In the genomic region with DNA sequence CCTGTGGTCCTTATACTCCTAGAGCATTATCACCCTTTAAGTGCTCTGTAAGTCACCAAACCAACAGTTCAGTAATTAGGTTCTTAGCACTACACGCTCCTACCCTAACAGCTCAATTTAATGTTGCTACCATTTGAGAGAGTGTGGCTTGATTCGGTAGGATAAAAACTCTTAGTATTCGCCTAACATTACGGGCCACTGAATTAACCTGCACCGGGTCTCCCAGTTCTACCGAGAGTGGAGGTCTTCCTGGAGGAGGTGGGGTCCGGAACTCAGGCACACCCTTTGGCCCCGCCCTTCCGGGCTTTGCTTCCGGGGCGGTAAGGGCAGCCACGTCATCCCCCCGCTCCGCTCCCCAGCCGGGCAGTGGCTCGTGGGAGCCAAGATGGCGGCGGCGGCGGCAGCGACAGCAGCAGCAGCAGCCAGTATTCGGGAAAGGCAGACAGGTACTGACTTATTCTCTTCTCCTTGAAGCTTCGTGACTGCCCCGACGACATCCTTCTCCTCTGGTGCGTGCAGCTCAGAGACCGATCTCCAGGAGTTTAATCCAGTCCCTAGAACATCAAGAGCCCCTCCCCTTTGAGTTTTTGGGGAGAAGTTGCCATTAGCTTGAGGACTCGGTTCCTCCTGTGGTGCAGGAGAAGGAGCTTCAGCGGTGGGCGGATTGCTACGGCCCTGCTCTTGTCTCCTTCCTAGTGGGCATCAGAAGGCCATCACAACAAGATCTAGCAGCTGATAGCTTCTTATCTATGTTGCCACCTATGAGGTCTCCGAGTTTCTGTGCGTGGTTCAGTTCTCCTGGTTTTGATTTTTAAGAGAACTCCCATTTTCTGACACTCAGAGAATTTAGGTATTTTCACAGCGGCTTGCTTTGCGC, we compare ENCODE assay signal across 1 cellular context.
TF ChIP-seq lines count a peak whose summit lies in the region.

A gene with protein sequence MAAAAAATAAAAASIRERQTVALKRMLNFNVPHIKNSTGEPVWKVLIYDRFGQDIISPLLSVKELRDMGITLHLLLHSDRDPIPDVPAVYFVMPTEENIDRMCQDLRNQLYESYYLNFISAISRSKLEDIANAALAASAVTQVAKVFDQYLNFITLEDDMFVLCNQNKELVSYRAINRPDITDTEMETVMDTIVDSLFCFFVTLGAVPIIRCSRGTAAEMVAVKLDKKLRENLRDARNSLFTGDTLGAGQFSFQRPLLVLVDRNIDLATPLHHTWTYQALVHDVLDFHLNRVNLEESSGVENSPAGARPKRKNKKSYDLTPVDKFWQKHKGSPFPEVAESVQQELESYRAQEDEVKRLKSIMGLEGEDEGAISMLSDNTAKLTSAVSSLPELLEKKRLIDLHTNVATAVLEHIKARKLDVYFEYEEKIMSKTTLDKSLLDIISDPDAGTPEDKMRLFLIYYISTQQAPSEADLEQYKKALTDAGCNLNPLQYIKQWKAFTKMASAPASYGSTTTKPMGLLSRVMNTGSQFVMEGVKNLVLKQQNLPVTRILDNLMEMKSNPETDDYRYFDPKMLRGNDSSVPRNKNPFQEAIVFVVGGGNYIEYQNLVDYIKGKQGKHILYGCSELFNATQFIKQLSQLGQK (plus strand): TSS at position 366 of the 877 bp plus-strand sequence. CDS start 20 bp downstream, at position 386.

TF ChIP-seq in HepG2, 621 proteins besides CTCF, POLR2A, EP300 and RAD21 (continued from another document and continues in another):
- TF ChIP-seq, protein P1, sequence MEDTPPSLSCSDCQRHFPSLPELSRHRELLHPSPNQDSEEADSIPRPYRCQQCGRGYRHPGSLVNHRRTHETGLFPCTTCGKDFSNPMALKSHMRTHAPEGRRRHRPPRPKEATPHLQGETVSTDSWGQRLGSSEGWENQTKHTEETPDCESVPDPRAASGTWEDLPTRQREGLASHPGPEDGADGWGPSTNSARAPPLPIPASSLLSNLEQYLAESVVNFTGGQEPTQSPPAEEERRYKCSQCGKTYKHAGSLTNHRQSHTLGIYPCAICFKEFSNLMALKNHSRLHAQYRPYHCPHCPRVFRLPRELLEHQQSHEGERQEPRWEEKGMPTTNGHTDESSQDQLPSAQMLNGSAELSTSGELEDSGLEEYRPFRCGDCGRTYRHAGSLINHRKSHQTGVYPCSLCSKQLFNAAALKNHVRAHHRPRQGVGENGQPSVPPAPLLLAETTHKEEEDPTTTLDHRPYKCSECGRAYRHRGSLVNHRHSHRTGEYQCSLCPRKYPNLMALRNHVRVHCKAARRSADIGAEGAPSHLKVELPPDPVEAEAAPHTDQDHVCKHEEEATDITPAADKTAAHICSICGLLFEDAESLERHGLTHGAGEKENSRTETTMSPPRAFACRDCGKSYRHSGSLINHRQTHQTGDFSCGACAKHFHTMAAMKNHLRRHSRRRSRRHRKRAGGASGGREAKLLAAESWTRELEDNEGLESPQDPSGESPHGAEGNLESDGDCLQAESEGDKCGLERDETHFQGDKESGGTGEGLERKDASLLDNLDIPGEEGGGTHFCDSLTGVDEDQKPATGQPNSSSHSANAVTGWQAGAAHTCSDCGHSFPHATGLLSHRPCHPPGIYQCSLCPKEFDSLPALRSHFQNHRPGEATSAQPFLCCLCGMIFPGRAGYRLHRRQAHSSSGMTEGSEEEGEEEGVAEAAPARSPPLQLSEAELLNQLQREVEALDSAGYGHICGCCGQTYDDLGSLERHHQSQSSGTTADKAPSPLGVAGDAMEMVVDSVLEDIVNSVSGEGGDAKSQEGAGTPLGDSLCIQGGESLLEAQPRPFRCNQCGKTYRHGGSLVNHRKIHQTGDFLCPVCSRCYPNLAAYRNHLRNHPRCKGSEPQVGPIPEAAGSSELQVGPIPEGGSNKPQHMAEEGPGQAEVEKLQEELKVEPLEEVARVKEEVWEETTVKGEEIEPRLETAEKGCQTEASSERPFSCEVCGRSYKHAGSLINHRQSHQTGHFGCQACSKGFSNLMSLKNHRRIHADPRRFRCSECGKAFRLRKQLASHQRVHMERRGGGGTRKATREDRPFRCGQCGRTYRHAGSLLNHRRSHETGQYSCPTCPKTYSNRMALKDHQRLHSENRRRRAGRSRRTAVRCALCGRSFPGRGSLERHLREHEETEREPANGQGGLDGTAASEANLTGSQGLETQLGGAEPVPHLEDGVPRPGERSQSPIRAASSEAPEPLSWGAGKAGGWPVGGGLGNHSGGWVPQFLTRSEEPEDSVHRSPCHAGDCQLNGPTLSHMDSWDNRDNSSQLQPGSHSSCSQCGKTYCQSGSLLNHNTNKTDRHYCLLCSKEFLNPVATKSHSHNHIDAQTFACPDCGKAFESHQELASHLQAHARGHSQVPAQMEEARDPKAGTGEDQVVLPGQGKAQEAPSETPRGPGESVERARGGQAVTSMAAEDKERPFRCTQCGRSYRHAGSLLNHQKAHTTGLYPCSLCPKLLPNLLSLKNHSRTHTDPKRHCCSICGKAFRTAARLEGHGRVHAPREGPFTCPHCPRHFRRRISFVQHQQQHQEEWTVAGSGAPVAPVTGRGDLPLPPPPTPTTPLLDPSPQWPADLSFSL (CRISPR knock-in tag; IDR thresholded peaks at IDR 0.05), result 0 out of 2 replicates have a peak, but pooled peaks have one; percentile 8
- TF ChIP-seq GTF3A (CRISPR knock-in tag; conservative IDR thresholded peaks at IDR 0.05), result peak; percentile 98
- TF ChIP-seq WIZ (CRISPR knock-in tag; IDR thresholded peaks at IDR 0.05), result peak; percentile 98
- TF ChIP-seq, protein P2, sequence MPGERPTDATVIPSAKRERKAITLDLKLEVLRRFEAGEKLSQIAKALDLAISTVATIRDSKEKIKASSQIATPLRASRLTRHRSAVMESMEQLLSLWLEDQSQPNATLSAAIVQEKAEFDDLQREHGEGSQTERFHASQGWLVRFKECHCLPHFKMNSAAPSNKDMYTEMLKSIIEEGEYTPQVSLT (CRISPR knock-in tag; IDR thresholded peaks at IDR 0.05; ENCODE audit: borderline replicate concordance, low read depth), result no peak
- TF ChIP-seq ZNF33A (CRISPR knock-in tag; IDR thresholded peaks at IDR 0.05; ENCODE audit: borderline replicate concordance), result 0 out of 2 replicates have a peak, but pooled peaks have one; percentile 42
- TF ChIP-seq SP5 (CRISPR knock-in tag; IDR thresholded peaks at IDR 0.05; ENCODE audit: borderline replicate concordance, low read depth), result peak; percentile 96
- TF ChIP-seq RARG (CRISPR knock-in tag; IDR thresholded peaks at IDR 0.05; ENCODE audit: low read depth), result peak; percentile 96
- peak; percentile 97 for TF ChIP-seq NFATC3 (CRISPR knock-in tag; IDR thresholded peaks at IDR 0.05)
- no peak; the same call in 1 of the 2 replicates for TF ChIP-seq THYN1 (CRISPR knock-in tag; IDR thresholded peaks at IDR 0.05; ENCODE audit: borderline replicate concordance, low read depth)
- peak; percentile 24; the same call in 1 of the 2 replicates for TF ChIP-seq ZNF7 (CRISPR knock-in tag; IDR thresholded peaks at IDR 0.05)
- TF ChIP-seq AGO2 (optimal IDR thresholded peaks at IDR 0.05; ENCODE audit: low read depth, low read length), result peak; percentile 99
- TF ChIP-seq, protein P3, sequence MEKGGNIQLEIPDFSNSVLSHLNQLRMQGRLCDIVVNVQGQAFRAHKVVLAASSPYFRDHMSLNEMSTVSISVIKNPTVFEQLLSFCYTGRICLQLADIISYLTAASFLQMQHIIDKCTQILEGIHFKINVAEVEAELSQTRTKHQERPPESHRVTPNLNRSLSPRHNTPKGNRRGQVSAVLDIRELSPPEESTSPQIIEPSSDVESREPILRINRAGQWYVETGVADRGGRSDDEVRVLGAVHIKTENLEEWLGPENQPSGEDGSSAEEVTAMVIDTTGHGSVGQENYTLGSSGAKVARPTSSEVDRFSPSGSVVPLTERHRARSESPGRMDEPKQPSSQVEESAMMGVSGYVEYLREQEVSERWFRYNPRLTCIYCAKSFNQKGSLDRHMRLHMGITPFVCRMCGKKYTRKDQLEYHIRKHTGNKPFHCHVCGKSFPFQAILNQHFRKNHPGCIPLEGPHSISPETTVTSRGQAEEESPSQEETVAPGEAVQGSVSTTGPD (CRISPR knock-in tag; IDR thresholded peaks at IDR 0.05), result peak; percentile 78; the same call in 1 of the 2 replicates
- TF ChIP-seq ZBTB7B (CRISPR knock-in tag; IDR thresholded peaks at IDR 0.05), result peak; percentile 89; the same call in 1 of the 2 replicates
- TF ChIP-seq FOXJ3 (CRISPR knock-in tag; IDR thresholded peaks at IDR 0.05; ENCODE audit: borderline replicate concordance), result 0 out of 2 replicates have a peak, but pooled peaks have one; percentile 66
- TF ChIP-seq, protein P4, sequence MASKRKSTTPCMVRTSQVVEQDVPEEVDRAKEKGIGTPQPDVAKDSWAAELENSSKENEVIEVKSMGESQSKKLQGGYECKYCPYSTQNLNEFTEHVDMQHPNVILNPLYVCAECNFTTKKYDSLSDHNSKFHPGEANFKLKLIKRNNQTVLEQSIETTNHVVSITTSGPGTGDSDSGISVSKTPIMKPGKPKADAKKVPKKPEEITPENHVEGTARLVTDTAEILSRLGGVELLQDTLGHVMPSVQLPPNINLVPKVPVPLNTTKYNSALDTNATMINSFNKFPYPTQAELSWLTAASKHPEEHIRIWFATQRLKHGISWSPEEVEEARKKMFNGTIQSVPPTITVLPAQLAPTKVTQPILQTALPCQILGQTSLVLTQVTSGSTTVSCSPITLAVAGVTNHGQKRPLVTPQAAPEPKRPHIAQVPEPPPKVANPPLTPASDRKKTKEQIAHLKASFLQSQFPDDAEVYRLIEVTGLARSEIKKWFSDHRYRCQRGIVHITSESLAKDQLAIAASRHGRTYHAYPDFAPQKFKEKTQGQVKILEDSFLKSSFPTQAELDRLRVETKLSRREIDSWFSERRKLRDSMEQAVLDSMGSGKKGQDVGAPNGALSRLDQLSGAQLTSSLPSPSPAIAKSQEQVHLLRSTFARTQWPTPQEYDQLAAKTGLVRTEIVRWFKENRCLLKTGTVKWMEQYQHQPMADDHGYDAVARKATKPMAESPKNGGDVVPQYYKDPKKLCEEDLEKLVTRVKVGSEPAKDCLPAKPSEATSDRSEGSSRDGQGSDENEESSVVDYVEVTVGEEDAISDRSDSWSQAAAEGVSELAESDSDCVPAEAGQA (IDR thresholded peaks at IDR 0.05; ENCODE audit: low read depth), result peak; percentile 91
- TF ChIP-seq, protein P4 (CRISPR knock-in tag; IDR thresholded peaks at IDR 0.05; ENCODE audit: borderline replicate concordance), result no peak
- peak; percentile 86 for TF ChIP-seq ZSCAN29 (CRISPR knock-in tag; conservative IDR thresholded peaks at IDR 0.05)
- no peak for TF ChIP-seq PHB2 (IDR thresholded peaks at IDR 0.05; ENCODE audit: partially characterized antibody)
- no peak; the same call in 1 of the 2 replicates for TF ChIP-seq ZNF562 (CRISPR knock-in tag; IDR thresholded peaks at IDR 0.05; ENCODE audit: borderline replicate concordance)
- peak; percentile 47; the same call in 1 of the 2 replicates for TF ChIP-seq TBX3 (IDR thresholded peaks at IDR 0.05; ENCODE audit: borderline replicate concordance)
- peak; percentile 96 for TF ChIP-seq ZNF709 (CRISPR knock-in tag; IDR thresholded peaks at IDR 0.05)
- peak; percentile 99 for TF ChIP-seq ZNF44 (CRISPR knock-in tag; IDR thresholded peaks at IDR 0.05)
- peak; percentile 62; the same call in 1 of the 2 replicates for TF ChIP-seq ZNF264 (CRISPR knock-in tag; IDR thresholded peaks at IDR 0.05)
- peak; percentile 57 for TF ChIP-seq ZSCAN22 (CRISPR knock-in tag; IDR thresholded peaks at IDR 0.05)
- TF ChIP-seq, protein P5, sequence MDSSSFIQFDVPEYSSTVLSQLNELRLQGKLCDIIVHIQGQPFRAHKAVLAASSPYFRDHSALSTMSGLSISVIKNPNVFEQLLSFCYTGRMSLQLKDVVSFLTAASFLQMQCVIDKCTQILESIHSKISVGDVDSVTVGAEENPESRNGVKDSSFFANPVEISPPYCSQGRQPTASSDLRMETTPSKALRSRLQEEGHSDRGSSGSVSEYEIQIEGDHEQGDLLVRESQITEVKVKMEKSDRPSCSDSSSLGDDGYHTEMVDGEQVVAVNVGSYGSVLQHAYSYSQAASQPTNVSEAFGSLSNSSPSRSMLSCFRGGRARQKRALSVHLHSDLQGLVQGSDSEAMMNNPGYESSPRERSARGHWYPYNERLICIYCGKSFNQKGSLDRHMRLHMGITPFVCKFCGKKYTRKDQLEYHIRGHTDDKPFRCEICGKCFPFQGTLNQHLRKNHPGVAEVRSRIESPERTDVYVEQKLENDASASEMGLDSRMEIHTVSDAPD (CRISPR knock-in tag; IDR thresholded peaks at IDR 0.05), result peak; percentile 89; the same call in 1 of the 2 replicates
- TF ChIP-seq ZFYVE20 (CRISPR knock-in tag; IDR thresholded peaks at IDR 0.05; ENCODE audit: borderline replicate concordance, low read depth), result no peak
- peak; percentile 11; the same call in 1 of the 2 replicates for TF ChIP-seq LCORL (IDR thresholded peaks at IDR 0.05)
- TF ChIP-seq LCORL (CRISPR knock-in tag; IDR thresholded peaks at IDR 0.05), result peak; percentile 97
- peak; percentile 91 for TF ChIP-seq FOXO1 (CRISPR knock-in tag; IDR thresholded peaks at IDR 0.05)
- no peak; the same call in 1 of the 2 replicates for TF ChIP-seq ZNF652 (CRISPR knock-in tag; IDR thresholded peaks at IDR 0.05; ENCODE audit: borderline replicate concordance, low read depth)
- no peak for TF ChIP-seq ZNF260 (CRISPR knock-in tag; IDR thresholded peaks at IDR 0.05; ENCODE audit: borderline replicate concordance, low read depth)
- TF ChIP-seq NONO (IDR thresholded peaks at IDR 0.05), result no peak
- TF ChIP-seq NONO (CRISPR knock-in tag; conservative IDR thresholded peaks at IDR 0.05), result peak; percentile 100
- peak; percentile 100 for TF ChIP-seq ZNF230 (CRISPR knock-in tag; IDR thresholded peaks at IDR 0.05)
